In genomic region chr5:151755383-151755782, GRCh38 we compare ENCODE assay signal across 16 cellular contexts. TPM values are rescaled to one million over a fixed set of nuclear protein-coding genes. Genes with fewer than 3 reads are reported as not detected.
DNase-seq lines count a peak whose midpoint lies in the region; ATAC-seq and TF ChIP-seq lines count a peak whose summit lies in the region.
"Had no signal": no experiment of that assay in that cellular context is flagged by ENCODE, and none has a peak within 500 bp of the region (broad histone marks: within the 10 kb centered on the region; RNA-seq: fewer than 3 reads in every experiment).

No MANE protein-coding gene starts in this region.

- H3K36me3 ChIP-seq in CD8-positive, alpha-beta T cell (ENCODE audit: insufficient read depth, low read length) = no peaks in the 10 kb centered on the region
- H3K36me3 ChIP-seq in colonic mucosa = no peaks in the 10 kb centered on the region
- H3K36me3 ChIP-seq in neural progenitor cell = no peaks in the 10 kb centered on the region
- H3K36me3 ChIP-seq in sigmoid colon = peaks cover 0 to 14% (median 0%) of the 10 kb centered on the region in 4 donors

- H2AFZ ChIP-seq in neural progenitor cell (replicated peaks) = no peak overlapping the region

- DNase-seq in CD8-positive, alpha-beta T cell = no peak
- DNase-seq in colonic mucosa (peak; percentile 36), neural progenitor cell (ENCODE audit: low spot score) (no peak), Kasumi-1 (lab: John Stamatoyannopoulos, UW) (no peak), sigmoid colon (no peak)
- no peak for DNase-seq in stimulated activated naive CD4-positive, alpha-beta T cell (lab: John Stamatoyannopoulos, UW)
- DNase-seq in activated naive CD4-positive, alpha-beta T cell treated with anti-CD3 and anti-CD28 coated beads for 36 hours = no peak
- DNase-seq: amniotic stem cell, cerebellar nuclear complex, GOT3, hippocampal formation, NCI-H1092, occipital lobe had no signal

- intact Hi-C loops in CD8-positive, alpha-beta T cell (cut with DNase I, micrococcal nuclease) = loop anchor here (5.0 to 10.0 kb wide), 4 partner anchors 251 to 673 kb away; partner anchors contain the start of genes GM2A (in 1 of the 2), SLC36A1 (in 1 of the 2) and TNIP1 (in 1 of the 2)
- intact Hi-C loops in colonic mucosa (cut with DNase I) (no loop called here), sigmoid colon (cut with DNase I) (no loop called here)
- intact Hi-C loops in activated naive CD4-positive, alpha-beta T cell treated with anti-CD3 and anti-CD28 coated beads for 36 hours (cut with micrococcal nuclease) = loop anchor here (5.0 kb wide), 4 partner anchors 308 to 673 kb away; partner anchors contain the start of genes GM2A, SLC36A1 and TNIP1

- no peak overlapping the region for H3K4me3 ChIP-seq in CD8-positive, alpha-beta T cell (ENCODE audit: low read depth, low read length)
- H3K4me3 ChIP-seq in colonic mucosa = no peak overlapping the region
- no peak overlapping the region for H3K4me3 ChIP-seq in neural progenitor cell
- H3K4me3 ChIP-seq in sigmoid colon = no peak overlapping the region
- H3K4me3 ChIP-seq: tibial nerve had no signal

- H3K9me3 ChIP-seq in CD8-positive, alpha-beta T cell (ENCODE audit: low read length) = no peaks in the 10 kb centered on the region
- H3K9me3 ChIP-seq in colonic mucosa (no peaks in the 10 kb centered on the region), neural progenitor cell (ENCODE audit: low read depth) (no peaks in the 10 kb centered on the region), sigmoid colon (no peaks in the 10 kb centered on the region)
- H3K9me3 ChIP-seq: tibial nerve had no signal

- no peak for ATAC-seq in CD8-positive, alpha-beta T cell

- CTCF ChIA-PET in CD8-positive, alpha-beta T cell (lab: Charles Lee) = interaction anchor here (1.3 to 5.3 kb wide), 2 partner anchors 15 to 19 kb away, joined by 5 to 25 read pairs; no protein-coding TSS in a partner anchor
- CTCF ChIA-PET in activated naive CD4-positive, alpha-beta T cell treated with anti-CD3 and anti-CD28 coated beads for 36 hours (lab: Charles Lee) = interaction anchor here (1.1 to 2.5 kb wide), 3 partner anchors 15 to 97 kb away, joined by 6 to 12 read pairs (median 6); no protein-coding TSS in a partner anchor

- H3K4me1 Mint-ChIP-seq in CD8-positive, alpha-beta T cell (ENCODE audit: low read depth) = peaks cover 42% of the 10 kb centered on the region
- H3K4me1 Mint-ChIP-seq in IgD-negative memory B cell = peaks cover 21 to 37% (median 36%) of the 10 kb centered on the region in 3 donors
- H3K4me1 Mint-ChIP-seq in neural progenitor cell = peaks cover 25% of the 10 kb centered on the region
- H3K4me1 Mint-ChIP-seq in activated naive CD4-positive, alpha-beta T cell treated with anti-CD3 and anti-CD28 coated beads for 36 hours (ENCODE audit: low read depth) = peaks cover 36% of the 10 kb centered on the region

- H3K9ac ChIP-seq in colonic mucosa (ENCODE audit: low read depth in 2 of 2, low read length in 2 of 2) (no peak overlapping the region), neural progenitor cell (no peak overlapping the region)

- no peaks in the 10 kb centered on the region for H3K27me3 ChIP-seq in CD8-positive, alpha-beta T cell (ENCODE audit: insufficient read depth, low read length)
- H3K27me3 ChIP-seq in colonic mucosa = no peaks in the 10 kb centered on the region
- H3K27me3 ChIP-seq in neural progenitor cell = no peaks in the 10 kb centered on the region
- H3K27me3 ChIP-seq in sigmoid colon = no peaks in the 10 kb centered on the region
- H3K27me3 ChIP-seq: tibial nerve had no signal

- H3K27me3 Mint-ChIP-seq in CD8-positive, alpha-beta T cell (ENCODE audit: low read depth) = no peaks in the 10 kb centered on the region
- no peaks in the 10 kb centered on the region for H3K27me3 Mint-ChIP-seq in IgD-negative memory B cell
- peaks cover 6% of the 10 kb centered on the region for H3K27me3 Mint-ChIP-seq in neural progenitor cell (ENCODE audit: insufficient read depth, low read depth)
- H3K27me3 Mint-ChIP-seq in activated naive CD4-positive, alpha-beta T cell treated with anti-CD3 and anti-CD28 coated beads for 36 hours (ENCODE audit: low read depth) = no peaks in the 10 kb centered on the region
- H3K27me3 Mint-ChIP-seq: B cell had no signal

- H3K4me1 ChIP-seq in CD8-positive, alpha-beta T cell (ENCODE audit: insufficient read depth, low read length) = peaks cover 26% of the 10 kb centered on the region
- H3K4me1 ChIP-seq in colonic mucosa (peaks cover 10% of the 10 kb centered on the region), neural progenitor cell (peaks cover 17% of the 10 kb centered on the region), sigmoid colon (peaks cover 0 to 27% (median 24%) of the 10 kb centered on the region in 4 donors)

- no peak for TF ChIP-seq CTCF in CD8-positive, alpha-beta T cell (IDR thresholded peaks at IDR 0.05)
- TF ChIP-seq CTCF in colonic mucosa (IDR thresholded peaks at IDR 0.05) = no peak
- no peak for TF ChIP-seq CTCF in neural progenitor cell (IDR thresholded peaks at IDR 0.05)
- no peak for TF ChIP-seq CTCF in sigmoid colon (IDR thresholded peaks at IDR 0.05)

- no peaks in the 10 kb centered on the region for H4K20me1 ChIP-seq in neural progenitor cell (ENCODE audit: low read depth)

- H3K9me3 Mint-ChIP-seq in CD8-positive, alpha-beta T cell = no peaks in the 10 kb centered on the region
- no peaks in the 10 kb centered on the region for H3K9me3 Mint-ChIP-seq in IgD-negative memory B cell
- H3K9me3 Mint-ChIP-seq in neural progenitor cell = no peaks in the 10 kb centered on the region
- no peaks in the 10 kb centered on the region for H3K9me3 Mint-ChIP-seq in activated naive CD4-positive, alpha-beta T cell treated with anti-CD3 and anti-CD28 coated beads for 36 hours

- peak overlapping the region; percentile 5 for H3K4me2 ChIP-seq in neural progenitor cell

- peaks cover 23% of the 10 kb centered on the region for H3K36me3 Mint-ChIP-seq in CD8-positive, alpha-beta T cell
- peaks cover 4% of the 10 kb centered on the region for H3K36me3 Mint-ChIP-seq in IgD-negative memory B cell
- peaks cover 3% of the 10 kb centered on the region for H3K36me3 Mint-ChIP-seq in neural progenitor cell
- H3K36me3 Mint-ChIP-seq in activated naive CD4-positive, alpha-beta T cell treated with anti-CD3 and anti-CD28 coated beads for 36 hours (ENCODE audit: low read depth) = peaks cover 8% of the 10 kb centered on the region

- peaks cover 17% of the 10 kb centered on the region for H3F3A ChIP-seq in neural progenitor cell (ENCODE audit: low read depth)

- TF ChIP-seq EP300 in sigmoid colon (IDR thresholded peaks at IDR 0.05) = no peak

- peak overlapping the region; percentile 17 for H3K27ac Mint-ChIP-seq in CD8-positive, alpha-beta T cell
- H3K27ac Mint-ChIP-seq in IgD-negative memory B cell (peak overlapping the region in 2 of 3 donors; percentile 34 to 69), neural progenitor cell (no peak overlapping the region)
- H3K27ac Mint-ChIP-seq in activated naive CD4-positive, alpha-beta T cell treated with anti-CD3 and anti-CD28 coated beads for 36 hours = no peak overlapping the region
- H3K27ac Mint-ChIP-seq: B cell had no signal

- TF ChIP-seq POLR2A in sigmoid colon (IDR thresholded peaks at IDR 0.05) = no peak

- 66 to 79% methylated on average over 3 of the region's 3 CpGs for WGBS in sigmoid colon, 2 donors

- H3K4me3 Mint-ChIP-seq in CD8-positive, alpha-beta T cell = no peak overlapping the region
- H3K4me3 Mint-ChIP-seq in IgD-negative memory B cell (peak overlapping the region in 2 of 4 donors; percentile 32 to 44), neural progenitor cell (no peak overlapping the region)
- H3K4me3 Mint-ChIP-seq in activated naive CD4-positive, alpha-beta T cell treated with anti-CD3 and anti-CD28 coated beads for 36 hours = no peak overlapping the region

- POLR2A ChIA-PET in CD8-positive, alpha-beta T cell (lab: Charles Lee) = interaction anchor here (1.0 to 1.5 kb wide), 4 partner anchors 15 to 18 kb away, joined by 3 to 5 read pairs (median 3); no protein-coding TSS in a partner anchor

- H3K79me2 ChIP-seq in neural progenitor cell (ENCODE audit: low read depth) = peaks cover 20% of the 10 kb centered on the region

- no peak overlapping the region for H3K27ac ChIP-seq in CD8-positive, alpha-beta T cell (ENCODE audit: low read depth, low read length)
- H3K27ac ChIP-seq in colonic mucosa (no peak overlapping the region), neural progenitor cell (no peak overlapping the region), sigmoid colon (no peak overlapping the region)
- H3K27ac ChIP-seq: tibial nerve had no signal

RNA-seq across cellular contexts. Expression of gene ATOX1, which starts 3.0 kb away (rescaled TPM):
- 10 to 100 TPM; 12.6 to 13.2 TPM for total RNA-seq in CD8-positive, alpha-beta T cell
- polyA plus RNA-seq in IgD-negative memory B cell (76.2 TPM), sigmoid colon (100 to 1,000 TPM; 157 to 205 (median 162) TPM)
- total RNA-seq in colonic mucosa (10 to 100 TPM; 54.6 to 62.4 TPM), neural progenitor cell (ENCODE audit: low replicate concordance) (22.8 and 86.4 TPM in 2 replicates), sigmoid colon (100 to 1,000 TPM in 1 of 4 donors, 10 to 100 TPM in 3; 62.0 to 130 (median 80.4) TPM)
- total RNA-seq in activated naive CD4-positive, alpha-beta T cell treated with anti-CD3 and anti-CD28 coated beads for 36 hours = 10 to 100 TPM; 87.7 to 92.6 TPM

RNA-seq across cellular contexts. Expression of gene G3BP1, which starts 16.4 kb away (rescaled TPM):
- total RNA-seq in CD8-positive, alpha-beta T cell = 10 to 100 TPM; 89.1 to 91.1 TPM
- 116 TPM for polyA plus RNA-seq in IgD-negative memory B cell
- 100 to 1,000 TPM; 136 to 203 TPM for total RNA-seq in colonic mucosa
- 212 and 304 TPM in 2 replicates for total RNA-seq in neural progenitor cell (ENCODE audit: low replicate concordance)
- 100 to 1,000 TPM in 1 of 4 donors, 10 to 100 TPM in 3; 68.5 to 158 (median 72.2) TPM for total RNA-seq in sigmoid colon
- 10 to 100 TPM; 16.8 to 41.4 (median 25.9) TPM for polyA plus RNA-seq in sigmoid colon
- 100 to 1,000 TPM; 220 to 241 TPM for total RNA-seq in activated naive CD4-positive, alpha-beta T cell treated with anti-CD3 and anti-CD28 coated beads for 36 hours

Comparison
In these comparisons a context has a peak if more than half of its experiments do, and no peak if none do; other contexts are left out.
1. H3K27ac Mint-ChIP-seq: peak in CD8-positive, alpha-beta T cell (single experiment) and IgD-negative memory B cell (2 of 3); none in neural progenitor cell (single experiment) and activated naive CD4-positive, alpha-beta T cell treated with anti-CD3 and anti-CD28 coated beads for 36 hours (single experiment).
2. intact Hi-C loops: an anchor here in CD8-positive, alpha-beta T cell (5.0 to 10.0 kb wide) and activated naive CD4-positive, alpha-beta T cell treated with anti-CD3 and anti-CD28 coated beads for 36 hours (5.0 kb wide); none called in colonic mucosa and sigmoid colon.